2 cellular contexts compared by ENCODE assay signal in the genomic region with DNA sequence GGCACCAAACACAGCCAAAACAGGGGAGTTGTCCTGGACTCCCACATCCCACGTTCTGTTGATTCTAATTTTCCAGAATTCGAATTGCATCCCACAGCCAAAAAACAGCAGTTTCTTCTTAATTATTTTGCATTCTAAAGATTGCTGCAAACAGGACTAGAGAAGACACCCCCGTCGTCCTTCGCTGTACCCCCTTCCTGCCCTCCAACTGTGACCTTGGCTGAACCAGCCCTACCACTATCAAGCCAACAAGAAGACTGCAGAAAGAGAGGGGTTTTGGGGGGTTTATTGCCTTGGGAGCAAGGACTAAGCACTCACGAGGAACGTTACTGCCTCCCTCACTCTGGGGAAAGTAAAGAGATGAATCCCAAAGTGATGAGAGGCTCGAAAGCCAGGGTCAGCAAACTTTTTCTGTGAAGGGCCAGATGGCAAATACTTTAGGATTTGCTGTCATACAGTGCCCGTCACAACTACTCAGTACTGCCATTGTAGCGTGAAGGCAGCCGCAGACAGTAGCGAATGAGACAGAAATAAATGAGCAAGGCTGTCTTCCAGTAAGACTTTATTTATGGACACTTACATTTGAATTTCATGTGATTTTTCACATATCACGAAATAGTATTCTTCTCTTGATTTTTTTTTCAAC.
A peak's percentile ranks its signal among the peaks of the same experiment; 100 is the strongest.
TF ChIP-seq lines count a peak whose summit lies in the region.

No MANE protein-coding gene starts in this region.

TF ChIP-seq in SK-N-SH, 30 proteins besides CTCF, POLR2A, EP300 and RAD21:
- TF ChIP-seq, protein P1, sequence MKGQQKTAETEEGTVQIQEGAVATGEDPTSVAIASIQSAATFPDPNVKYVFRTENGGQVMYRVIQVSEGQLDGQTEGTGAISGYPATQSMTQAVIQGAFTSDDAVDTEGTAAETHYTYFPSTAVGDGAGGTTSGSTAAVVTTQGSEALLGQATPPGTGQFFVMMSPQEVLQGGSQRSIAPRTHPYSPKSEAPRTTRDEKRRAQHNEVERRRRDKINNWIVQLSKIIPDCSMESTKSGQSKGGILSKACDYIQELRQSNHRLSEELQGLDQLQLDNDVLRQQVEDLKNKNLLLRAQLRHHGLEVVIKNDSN (IDR thresholded peaks at IDR 0.05; ENCODE audit: borderline replicate concordance, low read depth), result no peak
- TF ChIP-seq TEAD4 (IDR thresholded peaks at IDR 0.05; ENCODE audit: borderline replicate concordance, insufficient read depth) (no peak), RXRA (IDR thresholded peaks at IDR 0.05; ENCODE audit: borderline replicate concordance, low read depth) (0 out of 2 replicates have a peak, but pooled peaks have one; percentile 21), FOSL2 (IDR thresholded peaks at IDR 0.05; ENCODE audit: borderline replicate concordance, low read depth) (no peak), TAF1 (IDR thresholded peaks at IDR 0.05; ENCODE audit: borderline replicate concordance, low read depth, low read length) (no peak), MXI1 (IDR thresholded peaks at IDR 0.05; ENCODE audit: low read depth, low read length) (no peak), RFX5 (IDR thresholded peaks at IDR 0.05; ENCODE audit: low read length) (no peak), EZH2phosphoT487 (IDR thresholded peaks at IDR 0.05; ENCODE audit: borderline replicate concordance, low read depth) (no peak)

TF ChIP-seq in SK-N-SH treated with all-trans-retinoic acid at 6 μM for 48 hours, 23 proteins besides CTCF, POLR2A, EP300 and RAD21 (continued from another document):
- TF ChIP-seq, protein P2, sequence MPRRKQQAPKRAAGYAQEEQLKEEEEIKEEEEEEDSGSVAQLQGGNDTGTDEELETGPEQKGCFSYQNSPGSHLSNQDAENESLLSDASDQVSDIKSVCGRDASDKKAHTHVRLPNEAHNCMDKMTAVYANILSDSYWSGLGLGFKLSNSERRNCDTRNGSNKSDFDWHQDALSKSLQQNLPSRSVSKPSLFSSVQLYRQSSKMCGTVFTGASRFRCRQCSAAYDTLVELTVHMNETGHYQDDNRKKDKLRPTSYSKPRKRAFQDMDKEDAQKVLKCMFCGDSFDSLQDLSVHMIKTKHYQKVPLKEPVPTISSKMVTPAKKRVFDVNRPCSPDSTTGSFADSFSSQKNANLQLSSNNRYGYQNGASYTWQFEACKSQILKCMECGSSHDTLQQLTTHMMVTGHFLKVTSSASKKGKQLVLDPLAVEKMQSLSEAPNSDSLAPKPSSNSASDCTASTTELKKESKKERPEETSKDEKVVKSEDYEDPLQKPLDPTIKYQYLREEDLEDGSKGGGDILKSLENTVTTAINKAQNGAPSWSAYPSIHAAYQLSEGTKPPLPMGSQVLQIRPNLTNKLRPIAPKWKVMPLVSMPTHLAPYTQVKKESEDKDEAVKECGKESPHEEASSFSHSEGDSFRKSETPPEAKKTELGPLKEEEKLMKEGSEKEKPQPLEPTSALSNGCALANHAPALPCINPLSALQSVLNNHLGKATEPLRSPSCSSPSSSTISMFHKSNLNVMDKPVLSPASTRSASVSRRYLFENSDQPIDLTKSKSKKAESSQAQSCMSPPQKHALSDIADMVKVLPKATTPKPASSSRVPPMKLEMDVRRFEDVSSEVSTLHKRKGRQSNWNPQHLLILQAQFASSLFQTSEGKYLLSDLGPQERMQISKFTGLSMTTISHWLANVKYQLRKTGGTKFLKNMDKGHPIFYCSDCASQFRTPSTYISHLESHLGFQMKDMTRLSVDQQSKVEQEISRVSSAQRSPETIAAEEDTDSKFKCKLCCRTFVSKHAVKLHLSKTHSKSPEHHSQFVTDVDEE (CRISPR knock-in tag; IDR thresholded peaks at IDR 0.05), result no peak
- TF ChIP-seq ZFP30 (CRISPR knock-in tag; IDR thresholded peaks at IDR 0.05) (no peak), ISL1 (CRISPR knock-in tag; IDR thresholded peaks at IDR 0.05) (no peak), BACH2 (CRISPR knock-in tag; IDR thresholded peaks at IDR 0.05; ENCODE audit: borderline replicate concordance) (no peak), PPARA (CRISPR knock-in tag; IDR thresholded peaks at IDR 0.05; ENCODE audit: borderline replicate concordance) (no peak), RARB (CRISPR knock-in tag; IDR thresholded peaks at IDR 0.05) (no peak), ZNF70 (CRISPR knock-in tag; IDR thresholded peaks at IDR 0.05) (no peak), OSR1 (CRISPR knock-in tag; IDR thresholded peaks at IDR 0.05) (no peak), ZNF565 (CRISPR knock-in tag; conservative IDR thresholded peaks at IDR 0.05; ENCODE audit: low read depth) (no peak), ESRRG (CRISPR knock-in tag; IDR thresholded peaks at IDR 0.05) (no peak)
- TF ChIP-seq, protein P3, sequence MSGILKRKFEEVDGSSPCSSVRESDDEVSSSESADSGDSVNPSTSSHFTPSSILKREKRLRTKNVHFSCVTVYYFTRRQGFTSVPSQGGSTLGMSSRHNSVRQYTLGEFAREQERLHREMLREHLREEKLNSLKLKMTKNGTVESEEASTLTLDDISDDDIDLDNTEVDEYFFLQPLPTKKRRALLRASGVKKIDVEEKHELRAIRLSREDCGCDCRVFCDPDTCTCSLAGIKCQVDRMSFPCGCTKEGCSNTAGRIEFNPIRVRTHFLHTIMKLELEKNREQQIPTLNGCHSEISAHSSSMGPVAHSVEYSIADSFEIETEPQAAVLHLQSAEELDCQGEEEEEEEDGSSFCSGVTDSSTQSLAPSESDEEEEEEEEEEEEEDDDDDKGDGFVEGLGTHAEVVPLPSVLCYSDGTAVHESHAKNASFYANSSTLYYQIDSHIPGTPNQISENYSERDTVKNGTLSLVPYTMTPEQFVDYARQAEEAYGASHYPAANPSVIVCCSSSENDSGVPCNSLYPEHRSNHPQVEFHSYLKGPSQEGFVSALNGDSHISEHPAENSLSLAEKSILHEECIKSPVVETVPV (CRISPR knock-in tag; IDR thresholded peaks at IDR 0.05), result no peak
